1 cellular context compared by ENCODE assay signal in genomic region chr3:61924065-61924740, GRCh38.
TF ChIP-seq lines count a peak whose summit lies in the region.

No MANE protein-coding gene starts in this region.

TF ChIP-seq in GM12878, 131 proteins besides CTCF, POLR2A, EP300 and RAD21:
- TF ChIP-seq NR2F1 (conservative IDR thresholded peaks at IDR 0.05) (peak; percentile 22; the same call in 1 of the 2 replicates), ETV6 (conservative IDR thresholded peaks at IDR 0.05 in 1 of 2, IDR thresholded peaks at IDR 0.05 in 1 of 2; ENCODE audit: borderline replicate concordance in 1 of 2, low read depth in 1 of 2) (peak in 1 of 2 experiments; percentile 80; a peak in 1 of 4 replicates), ZSCAN29 (IDR thresholded peaks at IDR 0.05) (no peak)
TF ChIP-seq in GM12878: peak in this region for 2.
